8 cellular contexts compared by ENCODE assay signal in the genomic region with DNA sequence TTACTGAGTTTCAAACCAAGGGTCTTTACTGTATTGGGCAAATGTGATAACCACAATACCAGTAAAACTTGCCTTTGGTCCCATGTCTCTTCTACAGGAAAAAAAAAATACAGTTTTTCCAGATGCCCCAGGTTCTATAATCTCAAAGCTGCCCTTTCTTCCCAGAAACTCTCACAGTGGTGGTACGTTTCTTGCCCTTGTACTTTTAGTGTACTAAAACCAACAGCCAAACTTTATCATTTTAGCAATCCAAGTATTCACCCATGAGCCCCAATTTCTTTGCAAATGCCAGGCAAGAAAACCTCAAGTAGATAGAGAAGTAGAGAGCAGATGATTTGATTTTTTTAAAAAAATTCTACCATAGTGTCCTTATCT.
DNase-seq lines count a peak whose midpoint lies in the region; ATAC-seq and TF ChIP-seq lines count a peak whose summit lies in the region.

No MANE protein-coding gene starts in this region.

- H3K9me3 ChIP-seq in WERI-Rb-1 (ENCODE audit: severe bottlenecking) = no peaks in the 10 kb centered on the region

- H3K36me3 Mint-ChIP-seq in activated T-cell treated with anti-CD3 and anti-CD28 coated beads, Interleukin-2, amount 50 U/mL, for 4 hours (ENCODE audit: insufficient read depth) = no peaks in the 10 kb centered on the region
- no peaks in the 10 kb centered on the region for H3K36me3 Mint-ChIP-seq in stimulated activated memory B cell treated with anti-CD40 and anti-IgM and Interleukin-4, amounts not matched to agents 10 μg/mL and 1 μg/mL and 100 μg/mL, for 72 hours

- H3K4me3 Mint-ChIP-seq in activated T-cell treated with anti-CD3 and anti-CD28 coated beads, Interleukin-2, amount 50 U/mL, for 4 hours = peak overlapping the region; percentile 86
- no peak overlapping the region for H3K4me3 Mint-ChIP-seq in stimulated activated memory B cell treated with anti-CD40 and anti-IgM and Interleukin-4, amounts not matched to agents 10 μg/mL and 1 μg/mL and 100 μg/mL, for 72 hours

- no peak for TF ChIP-seq CTCF in WERI-Rb-1 (IDR thresholded peaks at IDR 0.05; ENCODE audit: low read depth, low read length)
- TF ChIP-seq CTCF in fibroblast of villous mesenchyme (IDR thresholded peaks at IDR 0.05; ENCODE audit: insufficient read depth, low read depth, low read length) = no peak

- no peak for ATAC-seq in activated T-cell treated with anti-CD3 and anti-CD28 coated beads, Interleukin-2, amount 50 U/mL, for 4 hours
- no peak for ATAC-seq in stimulated activated memory B cell treated with anti-CD40 and anti-IgM and Interleukin-4, amounts not matched to agents 10 μg/mL and 1 μg/mL and 100 μg/mL, for 72 hours
- ATAC-seq in GM19395 (IDR thresholded peaks at IDR 0.05; ENCODE audit: unreplicated experiment) (no peak), HG02571 (IDR thresholded peaks at IDR 0.05; ENCODE audit: unreplicated experiment) (no peak)

- DNase-seq in activated T-cell treated with anti-CD3 and anti-CD28 coated beads, Interleukin-2, amount 50 U/mL, for 4 hours = no peak
- no peak for DNase-seq in activated T-cell treated with anti-CD3 and anti-CD28 coated beads, Interleukin-2, amount 50 U/mL, for 1 hour
- no peak for DNase-seq in WERI-Rb-1
- DNase-seq in fibroblast of villous mesenchyme (ENCODE audit: low read depth) = no peak
- DNase-seq in NCI-H526 (lab: John Stamatoyannopoulos, UW) = no peak

- H3K4me1 Mint-ChIP-seq in activated T-cell treated with anti-CD3 and anti-CD28 coated beads, Interleukin-2, amount 50 U/mL, for 4 hours (ENCODE audit: low read depth) = peaks cover 24% of the 10 kb centered on the region
- peaks cover 30% of the 10 kb centered on the region for H3K4me1 Mint-ChIP-seq in stimulated activated memory B cell treated with anti-CD40 and anti-IgM and Interleukin-4, amounts not matched to agents 10 μg/mL and 1 μg/mL and 100 μg/mL, for 72 hours

- no peaks in the 10 kb centered on the region for H3K9me3 Mint-ChIP-seq in activated T-cell treated with anti-CD3 and anti-CD28 coated beads, Interleukin-2, amount 50 U/mL, for 4 hours
- H3K9me3 Mint-ChIP-seq in stimulated activated memory B cell treated with anti-CD40 and anti-IgM and Interleukin-4, amounts not matched to agents 10 μg/mL and 1 μg/mL and 100 μg/mL, for 72 hours = no peaks in the 10 kb centered on the region

- peak overlapping the region; percentile 90 for H3K4me3 ChIP-seq in WERI-Rb-1 (ENCODE audit: low read depth, low read length)
- H3K4me3 ChIP-seq in fibroblast of villous mesenchyme (ENCODE audit: low read depth, low read length) = peak overlapping the region; percentile 97

- no peaks in the 10 kb centered on the region for H3K27me3 ChIP-seq in WERI-Rb-1 (ENCODE audit: insufficient read depth, low read depth, severe bottlenecking)

- H3K27me3 Mint-ChIP-seq in activated T-cell treated with anti-CD3 and anti-CD28 coated beads, Interleukin-2, amount 50 U/mL, for 4 hours (ENCODE audit: low read depth) = no peaks in the 10 kb centered on the region
- peaks cover 9% of the 10 kb centered on the region for H3K27me3 Mint-ChIP-seq in stimulated activated memory B cell treated with anti-CD40 and anti-IgM and Interleukin-4, amounts not matched to agents 10 μg/mL and 1 μg/mL and 100 μg/mL, for 72 hours

- peak overlapping the region; percentile 3 for H3K27ac Mint-ChIP-seq in stimulated activated memory B cell treated with anti-CD40 and anti-IgM and Interleukin-4, amounts not matched to agents 10 μg/mL and 1 μg/mL and 100 μg/mL, for 72 hours

- no peaks in the 10 kb centered on the region for H3K36me3 ChIP-seq in WERI-Rb-1

- peak overlapping the region; percentile 53 for H3K27ac ChIP-seq in WERI-Rb-1
